In genomic region chr11:115930276-115930675, GRCh38 we compare ENCODE assay signal across 15 cellular contexts.
DNase-seq lines count a peak whose midpoint lies in the region; ATAC-seq, FAIRE-seq and TF ChIP-seq lines count a peak whose summit lies in the region.
"Had no signal": no experiment of that assay in that cellular context is flagged by ENCODE, and none has a peak within 500 bp of the region (broad histone marks: within the 10 kb centered on the region; RNA-seq: fewer than 3 reads in every experiment).

No MANE protein-coding gene starts in this region.

- POLR2A ChIA-PET in HepG2 (lab: Yijun Ruan, JAX): no interaction called here

- H3K79me1 ChIP-seq in mesenchymal stem cell (replicated peaks; ENCODE audit: low read length, poor library complexity, severe bottlenecking): no peaks in the 10 kb centered on the region

- no peak overlapping the region for H2BK5ac ChIP-seq in mesenchymal stem cell (ENCODE audit: low read depth, low read length, poor library complexity, severe bottlenecking)

- no TSS peak for BruUV-seq in HepG2 (replicated peaks; lab: Mats Ljungman, UMichigan)

- H3K9me2 ChIP-seq in Karpas-422 (replicated peaks; ENCODE audit: insufficient read depth, low read length): no peaks in the 10 kb centered on the region

- H2BK12ac ChIP-seq in mesenchymal stem cell (ENCODE audit: low read length in 2 of 2): no peak overlapping the region

- H4K91ac ChIP-seq in mesenchymal stem cell (ENCODE audit: low read length): no peak overlapping the region

- intact Hi-C loops in HepG2 (cut with micrococcal nuclease; ENCODE audit: unreplicated experiment) (no loop called here), gastrocnemius medialis (cut with DNase I; ENCODE audit: low total_unique reads) (no loop called here)

- TF ChIP-seq RAD21 in HepG2 (CRISPR knock-in tag; IDR thresholded peaks at IDR 0.05): no peak

- no peak overlapping the region for H2AFZ ChIP-seq in Karpas-422 (ENCODE audit: low read length)
- no peak overlapping the region for H2AFZ ChIP-seq in mesenchymal stem cell (ENCODE audit: low read depth, low read length)
- no peak overlapping the region for H2AFZ ChIP-seq in HepG2 (ENCODE audit: low read length)
- H2AFZ ChIP-seq: GM23248 had no signal

- no peak overlapping the region for H4K8ac ChIP-seq in mesenchymal stem cell (ENCODE audit: low read length)

- H3K9ac ChIP-seq in Karpas-422 (ENCODE audit: low read length) (no peak overlapping the region), mesenchymal stem cell (ENCODE audit: low read length) (no peak overlapping the region), HepG2 (ENCODE audit: insufficient read depth, low read depth, low read length) (no peak overlapping the region)
- H3K9ac ChIP-seq: GM23248 had no signal

- no peak overlapping the region for H2BK15ac ChIP-seq in mesenchymal stem cell (ENCODE audit: low read depth, poor library complexity, severe bottlenecking)

- ATAC-seq in HG03196 (IDR thresholded peaks at IDR 0.05; ENCODE audit: unreplicated experiment) (no peak), HepG2 (no peak), gastrocnemius medialis (no peak)

- H3K4me3 ChIP-seq in GM12875 (ENCODE audit: low read depth, low read length) (no peak overlapping the region), Karpas-422 (ENCODE audit: low read length) (no peak overlapping the region), mesenchymal stem cell (ENCODE audit: insufficient read depth in 1 of 2, low read depth in 1 of 2, low read length in 2 of 2) (no peak overlapping the region), HepG2 (replicated peaks in 1 of 3; ENCODE audit: insufficient read depth in 1 of 3, low read depth in 2 of 3, low read length in 3 of 3) (no peak overlapping the region), gastrocnemius medialis (no peak overlapping the region)
- H3K4me3 ChIP-seq: ascending aorta, GM23248, thyroid gland had no signal

- H3K36me3 ChIP-seq in Karpas-422 (ENCODE audit: insufficient read depth, low read length) (no peaks in the 10 kb centered on the region), mesenchymal stem cell (ENCODE audit: control insufficient read depth in 1 of 2, insufficient read depth in 2 of 2, low read depth in 1 of 2, low read length in 2 of 2) (no peaks in the 10 kb centered on the region), HepG2 (replicated peaks in 1 of 2; ENCODE audit: control insufficient read depth in 1 of 2, insufficient read depth in 2 of 2, low read length in 2 of 2) (no peaks in the 10 kb centered on the region), gastrocnemius medialis (no peaks in the 10 kb centered on the region)
- H3K36me3 ChIP-seq: ascending aorta, thyroid gland had no signal

- H3K79me2 ChIP-seq in Karpas-422 (ENCODE audit: low read length): no peaks in the 10 kb centered on the region
- H3K79me2 ChIP-seq in HepG2 (ENCODE audit: insufficient read depth, low read length): no peaks in the 10 kb centered on the region

- TF ChIP-seq EP300 in HepG2 (IDR thresholded peaks at IDR 0.05; ENCODE audit: low read depth in 2 of 2, low read length in 2 of 2) (no peak), HepG2 (CRISPR knock-in tag; IDR thresholded peaks at IDR 0.05; ENCODE audit: borderline replicate concordance) (no peak)

- H2BK120ac ChIP-seq in mesenchymal stem cell (ENCODE audit: low read depth, low read length): no peak overlapping the region

- in situ Hi-C loops in HepG2 (cut with HindIII; ENCODE audit: extremely low pct_ligation_motif_present, low pct_unique_long_range_greater_than_20kb): no loop called here
- in situ Hi-C loops in gastrocnemius medialis (cut with MboI; ENCODE audit: low sequenced_read_pairs in 4 of 4): no loop called here

- H2AK5ac ChIP-seq in mesenchymal stem cell (ENCODE audit: low read length, severe bottlenecking): no peak overlapping the region

- no peak overlapping the region for H3K23ac ChIP-seq in mesenchymal stem cell (ENCODE audit: low read length in 2 of 2)

- H3K4me2 ChIP-seq in Karpas-422 (ENCODE audit: low read depth, low read length, poor library complexity, severe bottlenecking) (peak overlapping the region; percentile 35), mesenchymal stem cell (ENCODE audit: low read length, poor library complexity, severe bottlenecking) (no peak overlapping the region), HepG2 (ENCODE audit: low read depth, low read length) (no peak overlapping the region)

- peaks cover 22% of the 10 kb centered on the region for H3K4me1 ChIP-seq in Karpas-422 (ENCODE audit: low read length)
- peaks cover 14% of the 10 kb centered on the region for H3K4me1 ChIP-seq in mesenchymal stem cell (ENCODE audit: control insufficient read depth, insufficient read depth, low read depth, low read length)
- H3K4me1 ChIP-seq in HepG2 (ENCODE audit: insufficient read depth, low read length): no peaks in the 10 kb centered on the region
- peaks cover 0 to 4% of the 10 kb centered on the region in 2 donors for H3K4me1 ChIP-seq in gastrocnemius medialis
- H3K4me1 ChIP-seq: ascending aorta had no signal

- no peak overlapping the region for H3K14ac ChIP-seq in mesenchymal stem cell (ENCODE audit: low read length in 2 of 2)

- H4K20me1 ChIP-seq in Karpas-422 (ENCODE audit: insufficient read depth, low read depth, low read length) (no peaks in the 10 kb centered on the region), HepG2 (ENCODE audit: insufficient read depth, low read length) (0 out of 2 replicates have a peak, but pooled peaks cover 2% of the 10 kb centered on the region)

- TF ChIP-seq POLR2A in HepG2 (IDR thresholded peaks at IDR 0.05; ENCODE audit: insufficient read depth in 1 of 2, low read depth in 2 of 2, low read length in 2 of 2) (no peak), gastrocnemius medialis (IDR thresholded peaks at IDR 0.05) (no peak)

- 70% methylated on average over 2 of the region's 2 CpGs for WGBS in mesenchymal stem cell
- WGBS in HepG2 (ENCODE audit: low lambda C conversion rate): 0% methylated on average over 2 of the region's 2 CpGs

- H3K27ac ChIP-seq in Karpas-422 (ENCODE audit: low read length) (peak overlapping the region; percentile 34; the same call in 1 of the 2 replicates), mesenchymal stem cell (ENCODE audit: low read length, poor library complexity, severe bottlenecking) (peak overlapping the region; percentile 24), HepG2 (ENCODE audit: extremely low read length, insufficient read depth, low read length) (no peak overlapping the region), gastrocnemius medialis (no peak overlapping the region)
- H3K27ac ChIP-seq: ascending aorta, GM23248, thyroid gland had no signal

- H3K9me3 ChIP-seq in Karpas-422 (ENCODE audit: low read length): no peaks in the 10 kb centered on the region
- no peaks in the 10 kb centered on the region for H3K9me3 ChIP-seq in mesenchymal stem cell (ENCODE audit: control insufficient read depth, low read length)
- no peaks in the 10 kb centered on the region for H3K9me3 ChIP-seq in HepG2 (ENCODE audit: low read length)
- H3K9me3 ChIP-seq in gastrocnemius medialis: no peaks in the 10 kb centered on the region
- H3K9me3 ChIP-seq: ascending aorta, thyroid gland had no signal

- CTCF ChIA-PET in HepG2 (lab: Yijun Ruan, JAX; ENCODE audit: low intra/inter-chr PET ratio, low total read pairs): no interaction called here

- H3K4ac ChIP-seq in mesenchymal stem cell (ENCODE audit: low read depth in 1 of 2, low read length in 2 of 2): no peak overlapping the region

- no peak overlapping the region for H3K18ac ChIP-seq in mesenchymal stem cell (ENCODE audit: low read depth in 1 of 2, low read length in 2 of 2)

- FAIRE-seq in HepG2 (lab: Jason Lieb, UNC): no peak

- DNase-seq in Karpas-422 (peak; percentile 44), UCSD-AML1 (lab: John Stamatoyannopoulos, UW; ENCODE audit: unreplicated experiment) (peak; percentile 28), mesenchymal stem cell (no peak), HuH-7 (ENCODE audit: low spot score) (no peak), HepG2 (ENCODE audit: low spot score) (no peak), gastrocnemius medialis (no peak)
- DNase-seq: activated CD4-positive, alpha-beta T cell treated with anti-CD3 and anti-CD28 coated beads, Interleukin-2, amount 10 ng/mL, durations not matched to agents 7 days and 5 days; CD4-positive, alpha-beta T cell; effector CD4-positive, alpha-beta T cell; GM23248; NCI-H1694; thyroid gland had no signal

- TF ChIP-seq CTCF in GM12875 (IDR thresholded peaks at IDR 0.05; ENCODE audit: borderline replicate concordance, insufficient read depth, low read depth, low read length): 0 out of 2 replicates have a peak, but pooled peaks have one; percentile 4
- TF ChIP-seq CTCF in HepG2 (CRISPR knock-in tag; IDR thresholded peaks at IDR 0.05): no peak
- TF ChIP-seq CTCF in gastrocnemius medialis (IDR thresholded peaks at IDR 0.05 in 4 of 5, conservative IDR thresholded peaks at IDR 0.05 in 1 of 5): no peak

- H3K27me3 ChIP-seq in Karpas-422 (ENCODE audit: low read length): no peaks in the 10 kb centered on the region
- H3K27me3 ChIP-seq in mesenchymal stem cell (ENCODE audit: control insufficient read depth in 1 of 2, insufficient read depth in 1 of 2, low read length in 2 of 2): peaks cover 0 to 75% of the 10 kb centered on the region in 2 experiments
- H3K27me3 ChIP-seq in HepG2 (ENCODE audit: control insufficient read depth in 1 of 2, insufficient read depth in 2 of 2, low read length in 2 of 2): peaks cover 2 to 12% of the 10 kb centered on the region in 2 experiments; a peak in 4 of 5 replicates
- no peaks in the 10 kb centered on the region for H3K27me3 ChIP-seq in gastrocnemius medialis
- H3K27me3 ChIP-seq: ascending aorta, thyroid gland had no signal

TF ChIP-seq in HepG2, 621 proteins besides CTCF, POLR2A, EP300 and RAD21:
- no peak for TF ChIP-seq STAG1 (CRISPR knock-in tag; IDR thresholded peaks at IDR 0.05)
- no peak for TF ChIP-seq PHB2 (IDR thresholded peaks at IDR 0.05; ENCODE audit: partially characterized antibody)
- no peak for TF ChIP-seq SMC3 (IDR thresholded peaks at IDR 0.05; ENCODE audit: low read length)
- no peak for TF ChIP-seq ZBTB1 (CRISPR knock-in tag; IDR thresholded peaks at IDR 0.05; ENCODE audit: borderline replicate concordance)

Comparison
In these comparisons a context has a peak if more than half of its experiments do, and no peak if none do; other contexts are left out.
1. DNase-seq: peak in Karpas-422 (single experiment) and UCSD-AML1 (single experiment); none in mesenchymal stem cell (single experiment), HuH-7 (single experiment), HepG2 (single experiment) and gastrocnemius medialis (0 of 2).
2. H3K27ac ChIP-seq: peak in Karpas-422 (single experiment) and mesenchymal stem cell (single experiment); none in HepG2 (single experiment) and gastrocnemius medialis (0 of 4).